In genomic region chr1:199399996-199400714, GRCh38 we compare ENCODE assay signal across 13 cellular contexts.
A peak's percentile ranks its signal among the peaks of the same experiment; 100 is the strongest.
DNase-seq lines count a peak whose midpoint lies in the region; ATAC-seq, FAIRE-seq and TF ChIP-seq lines count a peak whose summit lies in the region.
"Had no signal": no experiment of that assay in that cellular context is flagged by ENCODE, and none has a peak within 500 bp of the region (broad histone marks: within the 10 kb centered on the region; RNA-seq: fewer than 3 reads in every experiment).

No MANE protein-coding gene starts in this region.

- peaks cover 39% of the 10 kb centered on the region for H3K4me1 Mint-ChIP-seq in chondrocyte (ENCODE audit: low read depth)
- H3K4me1 Mint-ChIP-seq: mesothelial cell of epicardium had no signal

- no peaks in the 10 kb centered on the region for H4K20me1 ChIP-seq in GM12878 (ENCODE audit: control insufficient read depth, insufficient read depth)

- no peak; a peak in 1 of 4 replicates for TF ChIP-seq EP300 in GM12878 (IDR thresholded peaks at IDR 0.05; ENCODE audit: borderline replicate concordance in 1 of 2, control insufficient read depth in 1 of 2, low read depth in 2 of 2, low read length in 2 of 2)

- H3K9ac ChIP-seq in GM12878 (ENCODE audit: control insufficient read depth, insufficient read depth, low read length): no peak overlapping the region

- peaks cover 4% of the 10 kb centered on the region for H3K9me3 Mint-ChIP-seq in chondrocyte (ENCODE audit: low read depth)
- H3K9me3 Mint-ChIP-seq: mesothelial cell of epicardium had no signal

- BruUV-seq in GM12878 (replicated peaks; lab: Mats Ljungman, UMichigan): no TSS peak

- SMC1A ChIA-PET in GM12878 (lab: Charles Lee; ENCODE audit: uncharacterized antibody, unreplicated experiment): no interaction called here

- H3K4me2 ChIP-seq in GM12878 (ENCODE audit: control insufficient read depth, insufficient read depth): peak overlapping the region; percentile 77

- H3K4me3 Mint-ChIP-seq in chondrocyte (ENCODE audit: unreplicated experiment): no peak overlapping the region
- H3K4me3 Mint-ChIP-seq: activated CD8-positive, alpha-beta T cell treated with anti-CD3 and anti-CD28 coated beads, Interleukin-2, amount 10 ng/mL, durations not matched to agents 7 days and 5 days; mesothelial cell of epicardium had no signal

- TF ChIP-seq CTCF in GM12878 (IDR thresholded peaks at IDR 0.05 in 2 of 3, conservative IDR thresholded peaks at IDR 0.05 in 1 of 3; ENCODE audit: control insufficient read depth in 2 of 3, extremely low read depth in 1 of 3, insufficient read depth in 1 of 3, low read depth in 3 of 3, low read length in 3 of 3): no peak
- no peak for TF ChIP-seq CTCF in chondrocyte (IDR thresholded peaks at IDR 0.05)

- no peak overlapping the region for H3K27ac Mint-ChIP-seq in chondrocyte (ENCODE audit: unreplicated experiment)
- H3K27ac Mint-ChIP-seq: activated CD8-positive, alpha-beta T cell treated with anti-CD3 and anti-CD28 coated beads, Interleukin-2, amount 10 ng/mL, durations not matched to agents 7 days and 5 days; mesothelial cell of epicardium had no signal

- no peaks in the 10 kb centered on the region for H3K27me3 Mint-ChIP-seq in chondrocyte (ENCODE audit: low read depth)

- DNase-seq in GM12878 (ENCODE audit: low read depth, low spot score) (peak; percentile 56), DMS114 treated with DMSO at 0.1 percent for 48 hours (lab: John Stamatoyannopoulos, UW; ENCODE audit: unreplicated experiment) (no peak), erythroblast (lab: John Stamatoyannopoulos, UW) (no peak), chondrocyte (ENCODE audit: low spot score) (no peak), dermis blood vessel endothelial cell (no peak)
- DNase-seq: activated CD8-positive, alpha-beta T cell treated with anti-CD3 and anti-CD28 coated beads, Interleukin-2, amount 10 ng/mL, durations not matched to agents 7 days and 5 days had no signal

- RAD21 ChIA-PET in GM12878 (lab: Charles Lee; ENCODE audit: unreplicated experiment): interaction anchor here (1.0 kb wide), 1 partner anchor 48 kb away, joined by 3 read pairs; no protein-coding TSS in a partner anchor

- peak overlapping the region; percentile 46 for H3K27ac ChIP-seq in GM12878 (ENCODE audit: control insufficient read depth, insufficient read depth)
- H3K27ac ChIP-seq: thoracic aorta had no signal

- POLR2A ChIA-PET in GM12878 (lab: Charles Lee): interaction anchor here (0.6 to 0.7 kb wide), 2 partner anchors 534 to 1484 kb away, joined by 3 read pairs; no protein-coding TSS in a partner anchor

- no peaks in the 10 kb centered on the region for H3K36me3 ChIP-seq in GM12878 (ENCODE audit: control insufficient read depth in 2 of 2, insufficient read depth in 2 of 2, low read length in 1 of 2)
- H3K36me3 ChIP-seq: thoracic aorta had no signal

- in situ Hi-C loops in GM12878 (cut with MboI): no loop called here

- no peaks in the 10 kb centered on the region for H3K36me3 Mint-ChIP-seq in chondrocyte (ENCODE audit: low read depth)
- H3K36me3 Mint-ChIP-seq: mesothelial cell of epicardium had no signal

- peak overlapping the region; percentile 46 for H2AFZ ChIP-seq in GM12878 (ENCODE audit: control insufficient read depth, low read depth, low read length)

- no peak for FAIRE-seq in GM12878 (lab: Jason Lieb, UNC)
- FAIRE-seq: HepG2 had no signal

- ATAC-seq in GM18519 (IDR thresholded peaks at IDR 0.05; ENCODE audit: low FRiP score, unreplicated experiment): peak; percentile 85
- ATAC-seq in HG02571 (IDR thresholded peaks at IDR 0.05; ENCODE audit: unreplicated experiment): peak; percentile 62
- ATAC-seq in HG03565 (IDR thresholded peaks at IDR 0.05; ENCODE audit: unreplicated experiment): peak; percentile 84
- ATAC-seq in GM12878: peak; percentile 88
- ATAC-seq: activated CD8-positive, alpha-beta T cell treated with anti-CD3 and anti-CD28 coated beads, Interleukin-2, amount 10 ng/mL, durations not matched to agents 7 days and 5 days; HepG2; Panc1 had no signal

- H3K9me3 ChIP-seq in GM12878 (replicated peaks; ENCODE audit: control insufficient read depth, insufficient read depth, low read length): no peaks in the 10 kb centered on the region
- H3K9me3 ChIP-seq: thoracic aorta had no signal

- 0 out of 2 replicates have a peak, but pooled peaks have one; percentile 6 for TF ChIP-seq RAD21 in GM12878 (IDR thresholded peaks at IDR 0.05; ENCODE audit: insufficient read depth, low read depth, low read length)

- no peak overlapping the region for H3K4me3 ChIP-seq in GM12878
- H3K4me3 ChIP-seq: thoracic aorta had no signal

- H3K79me2 ChIP-seq in GM12878 (ENCODE audit: control insufficient read depth, insufficient read depth, low read length): no peaks in the 10 kb centered on the region

- CTCF ChIA-PET in GM12878 (lab: Yijun Ruan, JAX): no interaction called here

- H3K4me1 ChIP-seq in GM12878 (ENCODE audit: control insufficient read depth, insufficient read depth, low read length): no peaks in the 10 kb centered on the region; the same call in 1 of the 2 replicates

- intact Hi-C loops in GM12878 (cut with micrococcal nuclease; ENCODE audit: unreplicated experiment): loop anchor here (5.0 kb wide), 1 partner anchor 128 kb away; no protein-coding TSS in a partner anchor

- H3K27me3 ChIP-seq in GM12878 (replicated peaks in 1 of 2; ENCODE audit: control insufficient read depth in 2 of 2, insufficient read depth in 2 of 2, low read length in 1 of 2): no peaks in the 10 kb centered on the region

- WGBS in GM12878 (ENCODE audit: insufficient coverage, insufficient replicate concordance, low lambda C conversion rate, missing lambda C conversion rate): 0% methylated on average over 3 of the region's 3 CpGs

- no peak for TF ChIP-seq POLR2A in GM12878 (IDR thresholded peaks at IDR 0.05; ENCODE audit: low read depth, low read length)
- no peak for TF ChIP-seq POLR2A in erythroblast (IDR thresholded peaks at IDR 0.05; ENCODE audit: low read length)

TF ChIP-seq in GM12878, 131 proteins besides CTCF, POLR2A, EP300 and RAD21 (continues in another document):
- TF ChIP-seq FOXK2 (IDR thresholded peaks at IDR 0.05) (no peak), ZNF207 (IDR thresholded peaks at IDR 0.05; ENCODE audit: borderline replicate concordance) (no peak), NFYA (IDR thresholded peaks at IDR 0.05; ENCODE audit: borderline replicate concordance, low read depth, low read length) (no peak), NKRF (conservative IDR thresholded peaks at IDR 0.05) (no peak), TARDBP (IDR thresholded peaks at IDR 0.05; ENCODE audit: borderline replicate concordance) (no peak), NR2F1 (conservative IDR thresholded peaks at IDR 0.05) (no peak), HDGF (IDR thresholded peaks at IDR 0.05) (0 out of 2 replicates have a peak, but pooled peaks have one; percentile 31), TCF7 (IDR thresholded peaks at IDR 0.05; ENCODE audit: borderline replicate concordance) (no peak), BCL11A (IDR thresholded peaks at IDR 0.05; ENCODE audit: low read depth, low read length) (no peak), FOS (IDR thresholded peaks at IDR 0.05; ENCODE audit: borderline replicate concordance, extremely low read depth, insufficient read length) (no peak), ZNF622 (IDR thresholded peaks at IDR 0.05) (no peak)
- TF ChIP-seq, protein P1, sequence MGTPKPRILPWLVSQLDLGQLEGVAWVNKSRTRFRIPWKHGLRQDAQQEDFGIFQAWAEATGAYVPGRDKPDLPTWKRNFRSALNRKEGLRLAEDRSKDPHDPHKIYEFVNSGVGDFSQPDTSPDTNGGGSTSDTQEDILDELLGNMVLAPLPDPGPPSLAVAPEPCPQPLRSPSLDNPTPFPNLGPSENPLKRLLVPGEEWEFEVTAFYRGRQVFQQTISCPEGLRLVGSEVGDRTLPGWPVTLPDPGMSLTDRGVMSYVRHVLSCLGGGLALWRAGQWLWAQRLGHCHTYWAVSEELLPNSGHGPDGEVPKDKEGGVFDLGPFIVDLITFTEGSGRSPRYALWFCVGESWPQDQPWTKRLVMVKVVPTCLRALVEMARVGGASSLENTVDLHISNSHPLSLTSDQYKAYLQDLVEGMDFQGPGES (IDR thresholded peaks at IDR 0.05): no peak
- TF ChIP-seq, protein P2, sequence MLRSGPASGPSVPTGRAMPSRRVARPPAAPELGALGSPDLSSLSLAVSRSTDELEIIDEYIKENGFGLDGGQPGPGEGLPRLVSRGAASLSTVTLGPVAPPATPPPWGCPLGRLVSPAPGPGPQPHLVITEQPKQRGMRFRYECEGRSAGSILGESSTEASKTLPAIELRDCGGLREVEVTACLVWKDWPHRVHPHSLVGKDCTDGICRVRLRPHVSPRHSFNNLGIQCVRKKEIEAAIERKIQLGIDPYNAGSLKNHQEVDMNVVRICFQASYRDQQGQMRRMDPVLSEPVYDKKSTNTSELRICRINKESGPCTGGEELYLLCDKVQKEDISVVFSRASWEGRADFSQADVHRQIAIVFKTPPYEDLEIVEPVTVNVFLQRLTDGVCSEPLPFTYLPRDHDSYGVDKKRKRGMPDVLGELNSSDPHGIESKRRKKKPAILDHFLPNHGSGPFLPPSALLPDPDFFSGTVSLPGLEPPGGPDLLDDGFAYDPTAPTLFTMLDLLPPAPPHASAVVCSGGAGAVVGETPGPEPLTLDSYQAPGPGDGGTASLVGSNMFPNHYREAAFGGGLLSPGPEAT (IDR thresholded peaks at IDR 0.05; ENCODE audit: low read depth): 0 out of 2 replicates have a peak, but pooled peaks have one; percentile 68
